Comparison of ENCODE assay signal across 6 cellular contexts in genomic region chr1:109668123-109668800, GRCh38. TPM values are rescaled to one million over a fixed set of nuclear protein-coding genes. Genes with fewer than 3 reads are reported as not detected.
DNase-seq lines count a peak whose midpoint lies in the region; ATAC-seq, FAIRE-seq and TF ChIP-seq lines count a peak whose summit lies in the region.

No MANE protein-coding gene starts in this region.

- H3K9ac ChIP-seq in K562 (ENCODE audit: insufficient read depth in 1 of 2, low read depth in 2 of 2, low read length in 2 of 2): peak overlapping the region in 1 of 2 experiments; percentile 31; a peak in 2 of 4 replicates

- no peak overlapping the region for H3K27ac ChIP-seq in K562 (ENCODE audit: extremely low read depth, low read depth, low read length)

- H3K27me3 Mint-ChIP-seq in natural killer cell treated with Interleukin-12 subunit alpha and Interleukin-12 subunit beta and Interleukin-15 and Interleukin-18, amount 100 ng/mL, for 72 hours: no peaks in the 10 kb centered on the region

- no TSS peak for BruUV-seq in K562 (replicated peaks; lab: Mats Ljungman, UMichigan)

- FAIRE-seq in K562 (lab: Jason Lieb, UNC) (no peak), D721Med (lab: Jason Lieb, UNC) (no peak)

- H3K27me3 ChIP-seq in K562 (ENCODE audit: control insufficient read depth in 2 of 2, insufficient read depth in 2 of 2, low read length in 2 of 2): no peaks in the 10 kb centered on the region; a peak in 1 of 5 replicates

- H4K20me1 ChIP-seq in K562 (replicated peaks; ENCODE audit: control insufficient read depth, insufficient read depth, low read length): no peaks in the 10 kb centered on the region

- H3K9me3 ChIP-seq in K562 (replicated peaks; ENCODE audit: control insufficient read depth, insufficient read depth, low read depth, low read length): no peaks in the 10 kb centered on the region

- peaks cover 21 to 26% of the 10 kb centered on the region in 2 donors for H3K4me1 Mint-ChIP-seq in natural killer cell treated with Interleukin-12 subunit alpha and Interleukin-12 subunit beta and Interleukin-15 and Interleukin-18, amount 100 ng/mL, for 72 hours (ENCODE audit: low read depth in 2 of 2)

- POLR2A ChIA-PET in K562 (lab: Yijun Ruan, JAX): interaction anchor here (0.7 to 1.1 kb wide), 5 partner anchors 10 to 119 kb away, joined by 3 to 4 read pairs (median 4); partner anchors contain the start of gene GSTM4

- no peak for TF ChIP-seq EP300 in K562 (IDR thresholded peaks at IDR 0.05; ENCODE audit: low read length)

- no peaks in the 10 kb centered on the region for H3K9me1 ChIP-seq in K562 (ENCODE audit: control insufficient read depth, insufficient read depth, low read length)

- peak overlapping the region; percentile 91 for H2AFZ ChIP-seq in K562 (ENCODE audit: low read depth, low read length)

- ATAC-seq in GM18861 (IDR thresholded peaks at IDR 0.05; ENCODE audit: unreplicated experiment) (peak; percentile 10), K562 (0 out of 3 replicates have a peak, but pooled peaks have one; percentile 3), HG02678 (IDR thresholded peaks at IDR 0.05; ENCODE audit: unreplicated experiment) (no peak)
- no peak for ATAC-seq in natural killer cell treated with Interleukin-12 subunit alpha and Interleukin-12 subunit beta and Interleukin-15 and Interleukin-18, amount 100 ng/mL, for 72 hours

- intact Hi-C loops in K562 (cut with micrococcal nuclease): no loop called here

- no peaks in the 10 kb centered on the region for H3K36me3 Mint-ChIP-seq in natural killer cell treated with Interleukin-12 subunit alpha and Interleukin-12 subunit beta and Interleukin-15 and Interleukin-18, amount 100 ng/mL, for 72 hours

- peaks cover 4 to 15% of the 10 kb centered on the region in 2 experiments for H3K4me1 ChIP-seq in K562 (replicated peaks in 1 of 2; ENCODE audit: control insufficient read depth in 2 of 2, insufficient read depth in 2 of 2, low read length in 2 of 2)

- TF ChIP-seq RAD21 in K562 (CRISPR knock-in tag; conservative IDR thresholded peaks at IDR 0.05 in 1 of 2, IDR thresholded peaks at IDR 0.05 in 1 of 2): no peak

- peak overlapping the region; percentile 28 for H3K4me3 ChIP-seq in K562

- peak overlapping the region; percentile 60 for H3K4me3 Mint-ChIP-seq in natural killer cell treated with Interleukin-12 subunit alpha and Interleukin-12 subunit beta and Interleukin-15 and Interleukin-18, amount 100 ng/mL, for 72 hours

- 38% methylated on average over 9 of the region's 26 CpGs for WGBS in K562 (ENCODE audit: insufficient coverage, low coverage, missing lambda C conversion rate)

- DNase-seq in K562 (ENCODE audit: extremely low read depth in 1 of 4, low spot score in 3 of 4): peak in 2 of 4 experiments; percentile 2 to 5
- no peak for DNase-seq in natural killer cell treated with Interleukin-12 subunit alpha and Interleukin-12 subunit beta and Interleukin-15 and Interleukin-18, amount 100 ng/mL, for 72 hours (ENCODE audit: low spot score)
- DNase-seq in D721Med (ENCODE audit: insufficient read length, low spot score): no peak
- DNase-seq in 8988T: no peak

- H3K27ac Mint-ChIP-seq in natural killer cell treated with Interleukin-12 subunit alpha and Interleukin-12 subunit beta and Interleukin-15 and Interleukin-18, amount 100 ng/mL, for 72 hours: no peak overlapping the region

- CTCF ChIA-PET in K562 (lab: Yijun Ruan, JAX; ENCODE audit: low intra/inter-chr PET ratio): no interaction called here

- TF ChIP-seq CTCF in K562 (IDR thresholded peaks at IDR 0.05 in 2 of 3, conservative IDR thresholded peaks at IDR 0.05 in 1 of 3; ENCODE audit: insufficient read depth in 2 of 3, low read depth in 1 of 3, low read length in 3 of 3) (no peak), D721Med (IDR thresholded peaks at IDR 0.05; ENCODE audit: insufficient read depth, missing control alignments) (no peak)

- peak overlapping the region; percentile 62; the same call in 1 of the 2 replicates for H3K4me2 ChIP-seq in K562 (ENCODE audit: insufficient read depth, low read length)

- in situ Hi-C loops in K562 (cut with MboI): no loop called here

- TF ChIP-seq POLR2A in K562 (conservative IDR thresholded peaks at IDR 0.05): no peak

- no peaks in the 10 kb centered on the region for H3K79me2 ChIP-seq in K562 (ENCODE audit: control insufficient read depth, insufficient read depth, low read length)

- H3K36me3 ChIP-seq in K562 (ENCODE audit: control insufficient read depth, insufficient read depth, low read length): no peaks in the 10 kb centered on the region

- no peaks in the 10 kb centered on the region for H3K9me3 Mint-ChIP-seq in natural killer cell treated with Interleukin-12 subunit alpha and Interleukin-12 subunit beta and Interleukin-15 and Interleukin-18, amount 100 ng/mL, for 72 hours

RNA-seq across cellular contexts. Expression of gene GSTM2, which starts 0.4 kb away (rescaled TPM):
- total RNA-seq in K562 (2011; cell fraction: chromatin; rRNA removed; ENCODE audit: low replicate concordance): 18.6 and 26.2 TPM in 2 replicates
- total RNA-seq in K562 (2011; cell fraction: nucleolus; rRNA removed): 12.3 and 13.0 TPM in 2 replicates
- 16.2 and 17.0 TPM in 2 replicates for total RNA-seq in K562 (2011; cell fraction: nucleoplasm; rRNA removed)
- total RNA-seq in K562 (2014; rRNA removed) (1.6 TPM in 2 replicates), K562 (2014; rRNA removed; fragmentation: Illumina TruSeq; extraction: Trizol) (2.5 and 2.6 TPM in 2 replicates), K562 (2015; rRNA removed; fragmentation: Illumina TruSeq; extraction: Trizol) (4.2 TPM in 2 replicates), K562 (2021) (6.4 and 6.8 TPM in 2 replicates)
- polyA plus RNA-seq in K562 (2011; rRNA removed) (5.4 and 11.9 TPM in 2 replicates), K562 (2014; fragmentation: Illumina TruSeq; extraction: Trizol) (8.6 and 10.9 TPM in 2 replicates), K562 (2014; fragmentation: Nextera tagmentation; extraction: Ambion mirVana) (10 to 100 TPM; 12.4 to 15.1 TPM), K562 (2014; rRNA removed) (7.6 and 7.7 TPM in 2 replicates)
- 7.2 and 11.1 TPM in 2 replicates for polyA plus RNA-seq in K562 (2011; cell fraction: cytosol; rRNA removed)
- polyA plus RNA-seq in K562 (2011; cell fraction: nucleus; rRNA removed): 53.6 and 78.5 TPM in 2 replicates
- 12.4 and 26.5 TPM in 2 replicates for polyA plus RNA-seq in K562 (2012)
- 4.1 and 4.3 TPM in 2 replicates for polyA minus RNA-seq in K562 (2011; rRNA and poly(A)+ RNA removed)
- 0.95 and 2.5 TPM in 2 replicates for polyA minus RNA-seq in K562 (2011; cell fraction: cytosol; rRNA and poly(A)+ RNA removed)
- polyA minus RNA-seq in K562 (2011; cell fraction: nucleus; rRNA and poly(A)+ RNA removed): 5.1 and 10.0 TPM in 2 replicates
- total RNA-seq in natural killer cell treated with Interleukin-12 subunit alpha and Interleukin-12 subunit beta and Interleukin-15 and Interleukin-18, amount 100 ng/mL, for 72 hours: 10 to 100 TPM in 1 of 2 donors, 1 to 10 TPM in 1; 3.6 to 10.8 TPM

RNA-seq across cellular contexts. Expression of gene GSTM4, which starts 12.4 kb away (rescaled TPM):
- total RNA-seq in K562 (2011; cell fraction: chromatin; rRNA removed; ENCODE audit: low replicate concordance): 32.6 and 57.2 TPM in 2 replicates
- total RNA-seq in K562 (2011; cell fraction: nucleolus; rRNA removed): 42.2 and 42.5 TPM in 2 replicates
- total RNA-seq in K562 (2011; cell fraction: nucleoplasm; rRNA removed): 35.5 and 39.5 TPM in 2 replicates
- 18.8 and 26.8 TPM in 2 replicates for total RNA-seq in K562 (2014; rRNA removed)
- 21.0 and 22.2 TPM in 2 replicates for total RNA-seq in K562 (2014; rRNA removed; fragmentation: Illumina TruSeq; extraction: Trizol)
- total RNA-seq in K562 (2015; rRNA removed; fragmentation: Illumina TruSeq; extraction: Trizol): 25.0 and 29.7 TPM in 2 replicates
- 38.8 and 41.0 TPM in 2 replicates for total RNA-seq in K562 (2021)
- 45.0 and 57.0 TPM in 2 replicates for polyA plus RNA-seq in K562 (2011; rRNA removed)
- polyA plus RNA-seq in K562 (2011; cell fraction: cytosol; rRNA removed): 55.3 and 58.1 TPM in 2 replicates
- 108 and 111 TPM in 2 replicates for polyA plus RNA-seq in K562 (2011; cell fraction: nucleus; rRNA removed)
- 44.6 and 53.5 TPM in 2 replicates for polyA plus RNA-seq in K562 (2012)
- 53.4 and 56.1 TPM in 2 replicates for polyA plus RNA-seq in K562 (2014; fragmentation: Illumina TruSeq; extraction: Trizol)
- 10 to 100 TPM; 30.5 to 39.2 TPM for polyA plus RNA-seq in K562 (2014; fragmentation: Nextera tagmentation; extraction: Ambion mirVana)
- polyA plus RNA-seq in K562 (2014; rRNA removed): 38.4 and 46.2 TPM in 2 replicates
- polyA minus RNA-seq in K562 (2011; rRNA and poly(A)+ RNA removed): 26.7 and 29.8 TPM in 2 replicates
- 19.7 and 21.8 TPM in 2 replicates for polyA minus RNA-seq in K562 (2011; cell fraction: cytosol; rRNA and poly(A)+ RNA removed)
- 24.2 and 40.5 TPM in 2 replicates for polyA minus RNA-seq in K562 (2011; cell fraction: nucleus; rRNA and poly(A)+ RNA removed)
- total RNA-seq in natural killer cell treated with Interleukin-12 subunit alpha and Interleukin-12 subunit beta and Interleukin-15 and Interleukin-18, amount 100 ng/mL, for 72 hours: 10 to 100 TPM in 1 of 2 donors, 1 to 10 TPM in 1; 8.4 to 25.1 TPM

RNA-seq across cellular contexts. Expression of gene GSTM1, which starts 19.4 kb away (rescaled TPM):
- 0.65 and 0.70 TPM in 2 replicates for total RNA-seq in K562 (2011; cell fraction: chromatin; rRNA removed; ENCODE audit: low replicate concordance)
- total RNA-seq in K562 (2011; cell fraction: nucleolus; rRNA removed): not detected in 2 replicates
- not detected in 2 replicates for total RNA-seq in K562 (2011; cell fraction: nucleoplasm; rRNA removed)
- total RNA-seq in K562 (2014; rRNA removed) (not detected in 2 replicates), K562 (2014; rRNA removed; fragmentation: Illumina TruSeq; extraction: Trizol) (not detected in 2 replicates), K562 (2015; rRNA removed; fragmentation: Illumina TruSeq; extraction: Trizol) (not detected in 2 replicates), K562 (2021) (not detected in 2 replicates)
- polyA plus RNA-seq in K562 (2011; rRNA removed) (0.14 TPM in 1 of 2 replicates, not detected in the other), K562 (2014; fragmentation: Illumina TruSeq; extraction: Trizol) (not detected in 2 replicates), K562 (2014; fragmentation: Nextera tagmentation; extraction: Ambion mirVana) (not detected), K562 (2014; rRNA removed) (not detected in 2 replicates)
- polyA plus RNA-seq in K562 (2011; cell fraction: cytosol; rRNA removed): 0.21 and 0.29 TPM in 2 replicates
- 0.59 and 1.3 TPM in 2 replicates for polyA plus RNA-seq in K562 (2011; cell fraction: nucleus; rRNA removed)
- 0.07 and 0.40 TPM in 2 replicates for polyA plus RNA-seq in K562 (2012)
- polyA minus RNA-seq in K562 (2011; rRNA and poly(A)+ RNA removed): 0.18 and 0.28 TPM in 2 replicates
- polyA minus RNA-seq in K562 (2011; cell fraction: cytosol; rRNA and poly(A)+ RNA removed): not detected in 2 replicates
- polyA minus RNA-seq in K562 (2011; cell fraction: nucleus; rRNA and poly(A)+ RNA removed): not detected in 2 replicates
- total RNA-seq in natural killer cell treated with Interleukin-12 subunit alpha and Interleukin-12 subunit beta and Interleukin-15 and Interleukin-18, amount 100 ng/mL, for 72 hours: 10 to 100 TPM in 1 of 2 donors, not detected in 1; 43.1 TPM

RNA-seq across cellular contexts. Expression of gene GSTM5, which starts 43.8 kb away (rescaled TPM):
- 0.16 TPM in 1 of 2 replicates, not detected in the other for total RNA-seq in K562 (2011; cell fraction: chromatin; rRNA removed; ENCODE audit: low replicate concordance)
- 0.17 TPM in 1 of 2 replicates, not detected in the other for total RNA-seq in K562 (2011; cell fraction: nucleolus; rRNA removed)
- 0.15 and 0.23 TPM in 2 replicates for total RNA-seq in K562 (2011; cell fraction: nucleoplasm; rRNA removed)
- total RNA-seq in K562 (2014; rRNA removed): not detected in 2 replicates
- not detected in 2 replicates for total RNA-seq in K562 (2014; rRNA removed; fragmentation: Illumina TruSeq; extraction: Trizol)
- not detected in 2 replicates for total RNA-seq in K562 (2015; rRNA removed; fragmentation: Illumina TruSeq; extraction: Trizol)
- total RNA-seq in K562 (2021): not detected in 2 replicates
- polyA plus RNA-seq in K562 (2011; rRNA removed): not detected in 2 replicates
- not detected in 2 replicates for polyA plus RNA-seq in K562 (2011; cell fraction: cytosol; rRNA removed)
- polyA plus RNA-seq in K562 (2011; cell fraction: nucleus; rRNA removed): 0.15 TPM in 1 of 2 replicates, not detected in the other
- not detected in 2 replicates for polyA plus RNA-seq in K562 (2012)
- not detected in 2 replicates for polyA plus RNA-seq in K562 (2014; fragmentation: Illumina TruSeq; extraction: Trizol)
- polyA plus RNA-seq in K562 (2014; fragmentation: Nextera tagmentation; extraction: Ambion mirVana): not detected
- polyA plus RNA-seq in K562 (2014; rRNA removed): not detected in 2 replicates
- polyA minus RNA-seq in K562 (2011; rRNA and poly(A)+ RNA removed): not detected in 2 replicates
- polyA minus RNA-seq in K562 (2011; cell fraction: cytosol; rRNA and poly(A)+ RNA removed): not detected in 2 replicates
- polyA minus RNA-seq in K562 (2011; cell fraction: nucleus; rRNA and poly(A)+ RNA removed): under 0.01 and 0.11 TPM in 2 replicates
- total RNA-seq in natural killer cell treated with Interleukin-12 subunit alpha and Interleukin-12 subunit beta and Interleukin-15 and Interleukin-18, amount 100 ng/mL, for 72 hours: not detected

RNA-seq across cellular contexts. Expression of gene AMPD2, which starts 48.6 kb away (rescaled TPM):
- 140 and 447 TPM in 2 replicates for total RNA-seq in K562 (2011; cell fraction: chromatin; rRNA removed; ENCODE audit: low replicate concordance)
- 236 and 252 TPM in 2 replicates for total RNA-seq in K562 (2011; cell fraction: nucleolus; rRNA removed)
- 132 and 154 TPM in 2 replicates for total RNA-seq in K562 (2011; cell fraction: nucleoplasm; rRNA removed)
- total RNA-seq in K562 (2014; rRNA removed): 51.0 and 57.1 TPM in 2 replicates
- 11.5 and 17.8 TPM in 2 replicates for total RNA-seq in K562 (2014; rRNA removed; fragmentation: Illumina TruSeq; extraction: Trizol)
- total RNA-seq in K562 (2015; rRNA removed; fragmentation: Illumina TruSeq; extraction: Trizol): 27.1 and 28.4 TPM in 2 replicates
- total RNA-seq in K562 (2021): 74.1 and 77.7 TPM in 2 replicates
- 28.2 and 67.7 TPM in 2 replicates for polyA plus RNA-seq in K562 (2011; rRNA removed)
- polyA plus RNA-seq in K562 (2011; cell fraction: cytosol; rRNA removed): 33.1 and 34.0 TPM in 2 replicates
- polyA plus RNA-seq in K562 (2011; cell fraction: nucleus; rRNA removed): 436 and 581 TPM in 2 replicates
- polyA plus RNA-seq in K562 (2012): 54.7 and 59.0 TPM in 2 replicates
- 48.2 and 51.1 TPM in 2 replicates for polyA plus RNA-seq in K562 (2014; fragmentation: Illumina TruSeq; extraction: Trizol)
- polyA plus RNA-seq in K562 (2014; fragmentation: Nextera tagmentation; extraction: Ambion mirVana): 1 to 10 TPM; 2.0 to 4.0 TPM
- 43.8 and 55.6 TPM in 2 replicates for polyA plus RNA-seq in K562 (2014; rRNA removed)
- polyA minus RNA-seq in K562 (2011; rRNA and poly(A)+ RNA removed): 21.0 and 24.7 TPM in 2 replicates
- 32.1 and 40.5 TPM in 2 replicates for polyA minus RNA-seq in K562 (2011; cell fraction: cytosol; rRNA and poly(A)+ RNA removed)
- 99.8 and 119 TPM in 2 replicates for polyA minus RNA-seq in K562 (2011; cell fraction: nucleus; rRNA and poly(A)+ RNA removed)
- total RNA-seq in natural killer cell treated with Interleukin-12 subunit alpha and Interleukin-12 subunit beta and Interleukin-15 and Interleukin-18, amount 100 ng/mL, for 72 hours: 100 to 1,000 TPM in 1 of 2 donors, 10 to 100 TPM in 1; 79.0 to 144 TPM

Comparison
In these comparisons a context has a peak if more than half of its experiments do, and no peak if none do; other contexts are left out.
1. ATAC-seq: peak in GM18861 (single experiment) and K562 (single experiment); none in natural killer cell treated with Interleukin-12 subunit alpha and Interleukin-12 subunit beta and Interleukin-15 and Interleukin-18, amount 100 ng/mL, for 72 hours (0 of 2) and HG02678 (single experiment).